ENCODE assay signal across 13 cellular contexts in genomic region chr18:59923539-59924196, GRCh38. TPM values are rescaled to one million over a fixed set of nuclear protein-coding genes. Genes with fewer than 3 reads are reported as not detected.
DNase-seq lines count a peak whose midpoint lies in the region; ATAC-seq and TF ChIP-seq lines count a peak whose summit lies in the region.
"Had no signal": no experiment of that assay in that cellular context is flagged by ENCODE, and none has a peak within 500 bp of the region (broad histone marks: within the 10 kb centered on the region; RNA-seq: fewer than 3 reads in every experiment).

No MANE protein-coding gene starts in this region.

- no peaks in the 10 kb centered on the region for H3K9me2 ChIP-seq in PC-9 (ENCODE audit: insufficient read depth)

- no peak overlapping the region for H3K9ac ChIP-seq in colonic mucosa (ENCODE audit: low read depth in 2 of 2, low read length in 2 of 2)

- H3K4me1 ChIP-seq in PC-9 (replicated peaks; ENCODE audit: insufficient read depth) (peaks cover 59% of the 10 kb centered on the region), colonic mucosa (no peaks in the 10 kb centered on the region)

- H2AFZ ChIP-seq in PC-9: peak overlapping the region; percentile 72
- H2AFZ ChIP-seq: hepatocyte had no signal

- TF ChIP-seq CTCF in PC-9 (conservative IDR thresholded peaks at IDR 0.05): no peak
- TF ChIP-seq CTCF in colonic mucosa (IDR thresholded peaks at IDR 0.05): no peak

- intact Hi-C loops in PC-9 (cut with micrococcal nuclease; ENCODE audit: unreplicated experiment) (loop anchor here (1.0 to 2.0 kb wide), 2 partner anchors 30 to 63 kb away; no protein-coding TSS in a partner anchor), colonic mucosa (cut with DNase I) (no loop called here)

- H3F3A ChIP-seq in PC-9 (ENCODE audit: insufficient read depth, low read depth): peaks cover 39% of the 10 kb centered on the region

- H3K27me3 ChIP-seq in PC-9 (ENCODE audit: insufficient read depth, low read depth) (no peaks in the 10 kb centered on the region), colonic mucosa (no peaks in the 10 kb centered on the region)
- H3K27me3 ChIP-seq: hepatocyte had no signal

- H3K27ac ChIP-seq in PC-9 (peak overlapping the region; percentile 89), colonic mucosa (no peak overlapping the region)
- H3K27ac ChIP-seq: hepatocyte, RWPE1 had no signal

- peak overlapping the region; percentile 7; the same call in 1 of the 2 replicates for H3K4me3 ChIP-seq in PC-9
- H3K4me3 ChIP-seq in colonic mucosa: no peak overlapping the region
- H3K4me3 ChIP-seq: hepatocyte had no signal

- TSS peak; percentile 51 for BruUV-seq in PC-9 (replicated peaks; lab: Mats Ljungman, UMichigan)

- H4K20me1 ChIP-seq in PC-9 (ENCODE audit: insufficient read depth): no peaks in the 10 kb centered on the region

- no peaks in the 10 kb centered on the region for H3K79me2 ChIP-seq in PC-9 (ENCODE audit: low read depth)
- H3K79me2 ChIP-seq: hepatocyte had no signal

- ATAC-seq in GM18499 (IDR thresholded peaks at IDR 0.05; ENCODE audit: insufficient read depth, unreplicated experiment) (peak; percentile 20), GM21360 (IDR thresholded peaks at IDR 0.05; ENCODE audit: unreplicated experiment) (peak; percentile 41), HG03025 (IDR thresholded peaks at IDR 0.05; ENCODE audit: low FRiP score, unreplicated experiment) (peak; percentile 30)

- no peaks in the 10 kb centered on the region for H3K36me3 ChIP-seq in PC-9 (ENCODE audit: low read depth)
- no peaks in the 10 kb centered on the region for H3K36me3 ChIP-seq in colonic mucosa

- DNase-seq in PC-9: no peak
- no peak for DNase-seq in colonic mucosa
- DNase-seq in anterior cingulate cortex (lab: John Stamatoyannopoulos, UW): no peak
- DNase-seq in NCI-H226: no peak
- DNase-seq in stimulated activated naive CD4-positive, alpha-beta T cell (lab: John Stamatoyannopoulos, UW): no peak
- DNase-seq: activated CD4-positive, alpha-beta T cell treated with anti-CD3 and anti-CD28 coated beads for 1 hour; activated naive CD4-positive, alpha-beta T cell treated with anti-CD3 and anti-CD28 coated beads, Interleukin-2, amount 50 U/mL, for 16 hours; NCI-H187 treated with DMSO at 0.1 percent for 48 hours had no signal

- POLR2A ChIA-PET in PC-9 (lab: Charles Lee; ENCODE audit: unreplicated experiment): interaction anchor here (0.6 to 0.7 kb wide), 2 partner anchors 29 to 952 kb away, joined by 3 to 4 read pairs; no protein-coding TSS in a partner anchor

- CTCF ChIA-PET in PC-9 (lab: Charles Lee): interaction anchor here (0.6 to 1.4 kb wide), 3 partner anchors 23 to 86 kb away, joined by 3 to 4 read pairs (median 3); no protein-coding TSS in a partner anchor

- H3K4me2 ChIP-seq in PC-9: peak overlapping the region; percentile 71
- H3K4me2 ChIP-seq: hepatocyte had no signal

- H3K9me3 ChIP-seq in PC-9 (ENCODE audit: insufficient read depth, low read depth) (no peaks in the 10 kb centered on the region), colonic mucosa (no peaks in the 10 kb centered on the region)

RNA-seq across cellular contexts. Expression of gene PMAIP1, which starts 23.9 kb away (rescaled TPM):
- 16.5 and 17.0 TPM in 2 replicates for total RNA-seq in PC-9 (2021)
- 1 to 10 TPM; 4.3 to 4.9 TPM for total RNA-seq in colonic mucosa
